19 cellular contexts compared by ENCODE assay signal in genomic region chr3:187520027-187520945, GRCh38.
A peak's percentile ranks its signal among the peaks of the same experiment; 100 is the strongest.
DNase-seq lines count a peak whose midpoint lies in the region; ATAC-seq and TF ChIP-seq lines count a peak whose summit lies in the region.
"Had no signal": no experiment of that assay in that cellular context is flagged by ENCODE, and none has a peak within 500 bp of the region (broad histone marks: within the 10 kb centered on the region; RNA-seq: fewer than 3 reads in every experiment).

No MANE protein-coding gene starts in this region.

- H4K8ac ChIP-seq in mesendoderm (ENCODE audit: low read depth, low read length), result peak overlapping the region; percentile 66

- no peaks in the 10 kb centered on the region for H3K9me3 ChIP-seq in uterus
- H3K9me3 ChIP-seq in OCI-LY7 (ENCODE audit: low read length), result no peaks in the 10 kb centered on the region

- CTCF ChIA-PET in OCI-LY7 (lab: Charles Lee; ENCODE audit: unreplicated experiment), result no interaction called here

- H2BK15ac ChIP-seq in mesendoderm (replicated peaks; ENCODE audit: low read depth), result peak overlapping the region; percentile 57

- no peaks in the 10 kb centered on the region for H3K9me2 ChIP-seq in OCI-LY7 (ENCODE audit: insufficient read depth, low read length)

- no CpG with 5 or more reads among the region's 9 CpGs for WGBS in mesendoderm (ENCODE audit: extremely low coverage, insufficient coverage, low lambda C conversion rate)

- no peak for TF ChIP-seq POLR2A in uterus (IDR thresholded peaks at IDR 0.05)

- no peaks in the 10 kb centered on the region for H3K79me2 ChIP-seq in mesendoderm (ENCODE audit: control insufficient read depth, insufficient read depth, low read length)
- H3K79me2 ChIP-seq in OCI-LY7 (ENCODE audit: insufficient read depth, low read depth, low read length), result no peaks in the 10 kb centered on the region

- H3K4ac ChIP-seq in mesendoderm (ENCODE audit: low read depth, low read length), result peak overlapping the region; percentile 89

- no peak overlapping the region for H2AFZ ChIP-seq in OCI-LY7 (ENCODE audit: low read length)

- ATAC-seq in Right ventricle myocardium inferior (peak; percentile 91), GM21529 (IDR thresholded peaks at IDR 0.05; ENCODE audit: unreplicated experiment) (no peak)
- ATAC-seq: activated T-cell treated with anti-CD3 and anti-CD28 coated beads, Interleukin-2, amount 50 U/mL, for 4 hours; effector memory CD8-positive, alpha-beta T cell; stimulated activated naive CD8-positive, alpha-beta T cell treated with anti-CD3 and anti-CD28 coated beads, Interleukin-15, Interleukin-2, amounts not matched to agents 100 U/mL and 50 U/mL, for 24 hours had no signal

- no peak overlapping the region for H3K23ac ChIP-seq in mesendoderm (ENCODE audit: low read length)

- TF ChIP-seq CTCF in uterus (IDR thresholded peaks at IDR 0.05), result no peak
- no peak for TF ChIP-seq CTCF in OCI-LY7 (conservative IDR thresholded peaks at IDR 0.05; ENCODE audit: low read length)

- peak overlapping the region; percentile 88 for H3K18ac ChIP-seq in mesendoderm (ENCODE audit: low read length)

- H3K27me3 ChIP-seq in mesendoderm (ENCODE audit: insufficient read depth, low read length, poor library complexity) (peaks cover 2% of the 10 kb centered on the region), uterus (no peaks in the 10 kb centered on the region)

- H2BK120ac ChIP-seq in mesendoderm (ENCODE audit: low read depth, low read length), result peak overlapping the region; percentile 79

- H3K4me2 ChIP-seq in mesendoderm (ENCODE audit: low read length) (no peak overlapping the region), OCI-LY7 (ENCODE audit: low read length) (no peak overlapping the region)

- no peak overlapping the region for H2AK5ac ChIP-seq in mesendoderm (ENCODE audit: low read length)

- H3K36me3 ChIP-seq in mesendoderm (ENCODE audit: control insufficient read depth, insufficient read depth, low read length) (no peaks in the 10 kb centered on the region), uterus (no peaks in the 10 kb centered on the region), OCI-LY7 (ENCODE audit: insufficient read depth, low read length) (no peaks in the 10 kb centered on the region)

- H3K4me1 ChIP-seq in mesendoderm (ENCODE audit: control insufficient read depth, low read depth, low read length) (no peaks in the 10 kb centered on the region), uterus (no peaks in the 10 kb centered on the region), OCI-LY7 (ENCODE audit: insufficient read depth, low read length, poor library complexity, severe bottlenecking) (peaks cover 22% of the 10 kb centered on the region)

- DNase-seq in Right ventricle myocardium inferior (ENCODE audit: missing footprints), result peak; percentile 67
- no peak for DNase-seq in cardiac septum (ENCODE audit: low spot score)
- peak; percentile 27 for DNase-seq in astrocyte of the hippocampus (ENCODE audit: low read depth, low spot score)
- DNase-seq in mesendoderm, result peak; percentile 2
- DNase-seq in uterus, result peak; percentile 29 to 87
- no peak for DNase-seq in NCI-H2081 treated with DMSO at 0.1 percent for 48 hours (lab: John Stamatoyannopoulos, UW)
- DNase-seq in OCI-LY7 (ENCODE audit: low spot score), result no peak
- DNase-seq: 8988T; activated CD4-positive, alpha-beta T cell treated with anti-CD3 and anti-CD28 coated beads, Interleukin-2, amount 50 U/mL, for 48 hours; activated naive CD8-positive, alpha-beta T cell treated with anti-CD3 and anti-CD28 coated beads, Interleukin-2, amount 10 ng/mL, durations not matched to agents 7 days and 5 days; activated T-cell treated with anti-CD3 and anti-CD28 coated beads, Interleukin-2, amount 50 U/mL, for 4 hours; CD4-positive, alpha-beta T cell; effector memory CD8-positive, alpha-beta T cell; IMR-90; NCI-H2029 treated with DMSO at 0.1 percent for 48 hours; NCI-H526 treated with DMSO at 0.1 percent for 48 hours; stimulated activated CD4-positive, alpha-beta T cell treated with anti-CD3 and anti-CD28 coated beads, Interleukin-15, amount 100 ng/mL, for 24 hours; stimulated activated naive CD8-positive, alpha-beta T cell treated with anti-CD3 and anti-CD28 coated beads, Interleukin-15, Interleukin-2, amounts not matched to agents 100 U/mL and 50 U/mL, for 24 hours had no signal

- H3K56ac ChIP-seq in mesendoderm (ENCODE audit: low read length), result peak overlapping the region; percentile 3

- H2BK5ac ChIP-seq in mesendoderm (ENCODE audit: low read length), result peak overlapping the region; percentile 17

- H3K79me1 ChIP-seq in mesendoderm (ENCODE audit: low read length), result no peaks in the 10 kb centered on the region

- intact Hi-C loops in Right ventricle myocardium inferior (cut with DNase I) (no loop called here), cardiac septum (cut with DNase I) (no loop called here), uterus (cut with DNase I; ENCODE audit: low total_unique reads) (no loop called here), OCI-LY7 (cut with micrococcal nuclease; ENCODE audit: unreplicated experiment) (no loop called here)

- no peak overlapping the region for H3K9ac ChIP-seq in mesendoderm (ENCODE audit: low read length)

- H3K4me3 ChIP-seq in mesendoderm (ENCODE audit: low read length) (no peak overlapping the region), uterus (no peak overlapping the region), OCI-LY7 (ENCODE audit: low read depth, low read length, poor library complexity, severe bottlenecking) (no peak overlapping the region)

- H4K20me1 ChIP-seq in OCI-LY7 (ENCODE audit: insufficient read depth, low read length), result no peaks in the 10 kb centered on the region

- no peak overlapping the region for H4K5ac ChIP-seq in mesendoderm (ENCODE audit: low read length)

- H3K27ac ChIP-seq in mesendoderm (ENCODE audit: low read depth, low read length) (peak overlapping the region; percentile 80), uterus (no peak overlapping the region), OCI-LY7 (ENCODE audit: low read depth, low read length, poor library complexity, severe bottlenecking) (no peak overlapping the region)

- POLR2A ChIA-PET in OCI-LY7 (lab: Charles Lee), result interaction anchor here (0.6 kb wide), 1 partner anchor 225 kb away, joined by 3 read pairs; no protein-coding TSS in a partner anchor

- BruUV-seq in OCI-LY7 (replicated peaks; lab: Mats Ljungman, UMichigan), result no TSS peak

Comparison
In these comparisons a context has a peak if more than half of its experiments do, and no peak if none do; other contexts are left out.
1. DNase-seq: peak in Right ventricle myocardium inferior (single experiment), astrocyte of the hippocampus (single experiment), mesendoderm (single experiment) and uterus (2 of 2); none in cardiac septum (single experiment), NCI-H2081 treated with DMSO at 0.1 percent for 48 hours (single experiment) and OCI-LY7 (single experiment).